1 cellular context compared by ENCODE assay signal in genomic region chr1:225828706-225829344, GRCh38.
TF ChIP-seq lines count a peak whose summit lies in the region.

No MANE protein-coding gene starts in this region.

TF ChIP-seq in H1, 55 proteins besides CTCF, POLR2A, EP300 and RAD21:
- TF ChIP-seq CBX5 (IDR thresholded peaks at IDR 0.05; ENCODE audit: low read depth, low read length) (no peak), NRF1 (IDR thresholded peaks at IDR 0.05; ENCODE audit: low read depth, low read length) (no peak), CHD1 (IDR thresholded peaks at IDR 0.05; ENCODE audit: low read depth, low read length) (no peak), KDM1A (IDR thresholded peaks at IDR 0.05; ENCODE audit: borderline replicate concordance, low read length) (no peak), GABPA (IDR thresholded peaks at IDR 0.05; ENCODE audit: borderline replicate concordance, insufficient read depth, low read length) (no peak), RBBP5 (IDR thresholded peaks at IDR 0.05; ENCODE audit: borderline replicate concordance, low read depth, low read length) (no peak), SUZ12 (IDR thresholded peaks at IDR 0.05; ENCODE audit: low read length) (no peak), CREB1 (IDR thresholded peaks at IDR 0.05) (no peak), TEAD4 (IDR thresholded peaks at IDR 0.05; ENCODE audit: low read depth, low read length) (no peak), SAP30 (IDR thresholded peaks at IDR 0.05; ENCODE audit: insufficient read depth, insufficient replicate concordance, low read length) (no peak), SP1 (IDR thresholded peaks at IDR 0.05; ENCODE audit: low read depth, low read length) (no peak), CHD7 (IDR thresholded peaks at IDR 0.05; ENCODE audit: insufficient replicate concordance, low read length) (no peak), PHF8 (conservative IDR thresholded peaks at IDR 0.05; ENCODE audit: low read depth, low read length) (no peak), TBP (IDR thresholded peaks at IDR 0.05; ENCODE audit: low read depth, low read length) (no peak), ZNF274 (IDR thresholded peaks at IDR 0.05; ENCODE audit: borderline replicate concordance, extremely low read depth, low read length) (no peak), SP4 (IDR thresholded peaks at IDR 0.05; ENCODE audit: low read length) (no peak), MAFK (IDR thresholded peaks at IDR 0.05; ENCODE audit: low read depth, low read length) (no peak), KDM4A (IDR thresholded peaks at IDR 0.05; ENCODE audit: low read depth, low read length, severe bottlenecking) (no peak)
